ENCODE assay signal across 1 cellular context in the genomic region with DNA sequence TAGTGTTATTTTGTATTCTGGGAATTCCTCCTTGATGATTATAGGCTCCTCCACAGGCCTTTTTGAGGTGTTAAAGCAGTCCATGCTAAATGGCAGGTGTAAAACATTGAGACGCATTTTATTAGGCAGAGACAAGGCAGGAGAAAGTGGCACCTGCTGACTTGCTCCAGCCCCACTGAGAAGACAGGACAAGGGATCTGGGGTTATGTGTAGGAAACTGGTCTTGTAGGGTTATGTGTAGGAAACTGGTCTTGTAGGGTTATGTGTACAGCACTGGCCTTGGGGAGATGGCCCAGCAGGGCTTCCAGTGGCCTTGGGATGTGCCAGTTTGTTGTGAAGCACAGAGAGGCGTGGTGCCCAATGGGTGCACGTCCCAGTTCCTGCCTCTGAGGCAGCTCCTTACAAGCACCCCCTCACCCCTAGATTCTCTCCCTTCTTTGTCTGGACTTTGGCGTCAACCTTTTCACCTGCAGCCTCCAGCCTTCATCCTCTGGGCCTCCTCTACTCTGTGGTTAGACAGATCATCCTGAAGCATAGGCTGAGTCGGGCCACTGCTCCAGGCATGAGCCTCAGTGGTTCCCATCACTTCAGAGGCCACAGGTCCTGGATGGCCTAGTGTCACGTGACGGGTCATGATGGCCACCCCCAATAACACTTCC.
TF ChIP-seq lines count a peak whose summit lies in the region.

No MANE protein-coding gene starts in this region.

TF ChIP-seq in HepG2, 621 proteins besides CTCF, POLR2A, EP300 and RAD21 (continued from another document):
- TF ChIP-seq, protein P1, sequence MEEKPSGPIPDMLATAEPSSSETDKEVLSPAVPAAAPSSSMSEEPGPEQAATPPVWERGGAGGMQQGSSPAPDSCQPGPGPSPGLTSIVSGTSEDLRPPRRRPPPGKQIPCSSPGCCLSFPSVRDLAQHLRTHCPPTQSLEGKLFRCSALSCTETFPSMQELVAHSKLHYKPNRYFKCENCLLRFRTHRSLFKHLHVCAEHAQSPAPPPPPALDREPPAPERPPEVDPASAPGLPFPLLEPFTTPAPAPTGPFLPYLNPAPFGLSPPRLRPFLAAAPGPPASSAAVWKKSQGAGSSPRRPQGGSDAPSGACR (CRISPR knock-in tag; IDR thresholded peaks at IDR 0.05): 0 out of 2 replicates have a peak, but pooled peaks have one; percentile 12
- TF ChIP-seq ZNF768 (CRISPR knock-in tag; IDR thresholded peaks at IDR 0.05) (0 out of 2 replicates have a peak, but pooled peaks have one; percentile 20), EHMT2 (IDR thresholded peaks at IDR 0.05; ENCODE audit: borderline replicate concordance, low read depth, low read length) (peak; percentile 71; the same call in 1 of the 2 replicates), TBX2 (CRISPR knock-in tag; IDR thresholded peaks at IDR 0.05; ENCODE audit: borderline replicate concordance) (0 out of 2 replicates have a peak, but pooled peaks have one; percentile 2), ZHX1 (CRISPR knock-in tag; IDR thresholded peaks at IDR 0.05; ENCODE audit: low read depth) (0 out of 2 replicates have a peak, but pooled peaks have one; percentile 28)
